10 cellular contexts compared by ENCODE assay signal in genomic region chr22:41668971-41669911, GRCh38. TPM values are rescaled to one million over a fixed set of nuclear protein-coding genes. Genes with fewer than 3 reads are reported as not detected.
DNase-seq lines count a peak whose midpoint lies in the region; ATAC-seq and TF ChIP-seq lines count a peak whose summit lies in the region.
"Had no signal": no experiment of that assay in that cellular context is flagged by ENCODE, and none has a peak within 500 bp of the region (broad histone marks: within the 10 kb centered on the region; RNA-seq: fewer than 3 reads in every experiment).

No MANE protein-coding gene starts in this region.

- H3K9me3 Mint-ChIP-seq in CD8-positive, alpha-beta memory T cell = no peaks in the 10 kb centered on the region
- no peaks in the 10 kb centered on the region for H3K9me3 Mint-ChIP-seq in naive thymus-derived CD8-positive, alpha-beta T cell

- no peak for ATAC-seq in naive thymus-derived CD8-positive, alpha-beta T cell
- no peak for ATAC-seq in GM19397 (IDR thresholded peaks at IDR 0.05; ENCODE audit: unreplicated experiment)

- POLR2A ChIA-PET in CD8-positive, alpha-beta memory T cell (lab: Charles Lee) = no interaction called here
- POLR2A ChIA-PET in naive thymus-derived CD8-positive, alpha-beta T cell (lab: Charles Lee) = interaction anchor here (0.6 to 1.6 kb wide), 3 partner anchors 13 to 296 kb away, joined by 3 to 4 read pairs (median 3); partner anchors contain the start of gene SNU13

- DNase-seq in CD8-positive, alpha-beta memory T cell = no peak
- DNase-seq in LHCN-M2 (ENCODE audit: low read depth) = peak; percentile 57
- DNase-seq in dermis microvascular lymphatic vessel endothelial cell (ENCODE audit: low read depth in 2 of 2) = peak; percentile 73 to 81
- DNase-seq in naive thymus-derived CD8-positive, alpha-beta T cell = no peak
- DNase-seq in transverse colon = no peak
- DNase-seq in activated gamma-delta T cell treated with Interleukin-2 at 50 U/mL for 16 hours = no peak
- DNase-seq in DMS79 (lab: John Stamatoyannopoulos, UW) = no peak
- DNase-seq: activated naive CD4-positive, alpha-beta T cell treated with Interleukin-2 at 50 U/mL for 16 hours; NCI-H345 had no signal

- TF ChIP-seq CTCF in transverse colon (IDR thresholded peaks at IDR 0.05) = no peak

- TF ChIP-seq POLR2A in transverse colon (IDR thresholded peaks at IDR 0.05) = no peak

- H3K36me3 ChIP-seq in CD8-positive, alpha-beta memory T cell (ENCODE audit: insufficient read depth, low read length) = peaks cover 6% of the 10 kb centered on the region
- peaks cover 0 to 9% (median 0%) of the 10 kb centered on the region in 4 donors for H3K36me3 ChIP-seq in transverse colon

- no peak overlapping the region for H3K4me3 ChIP-seq in CD8-positive, alpha-beta memory T cell (ENCODE audit: low read length)
- H3K4me3 ChIP-seq in transverse colon = no peak overlapping the region

- H3K27me3 ChIP-seq in CD8-positive, alpha-beta memory T cell (ENCODE audit: insufficient read depth, low read length, poor library complexity, severe bottlenecking) = no peaks in the 10 kb centered on the region
- H3K27me3 ChIP-seq in transverse colon = no peaks in the 10 kb centered on the region

- no peaks in the 10 kb centered on the region for H3K9me3 ChIP-seq in CD8-positive, alpha-beta memory T cell (ENCODE audit: low read length)
- H3K9me3 ChIP-seq in transverse colon = no peaks in the 10 kb centered on the region

- peaks cover 10% of the 10 kb centered on the region for H3K4me1 ChIP-seq in CD8-positive, alpha-beta memory T cell (ENCODE audit: insufficient read depth, low read length)
- peaks cover 0 to 14% (median 6%) of the 10 kb centered on the region in 4 donors for H3K4me1 ChIP-seq in transverse colon

- peaks cover 18 to 22% (median 20%) of the 10 kb centered on the region in 3 donors for H3K4me1 Mint-ChIP-seq in CD8-positive, alpha-beta memory T cell
- peaks cover 5 to 24% (median 11%) of the 10 kb centered on the region in 4 donors for H3K4me1 Mint-ChIP-seq in naive thymus-derived CD8-positive, alpha-beta T cell

- TF ChIP-seq EP300 in transverse colon (IDR thresholded peaks at IDR 0.05; ENCODE audit: low read depth) = no peak

- H3K27ac ChIP-seq in CD8-positive, alpha-beta memory T cell (ENCODE audit: low read depth, low read length) = no peak overlapping the region
- H3K27ac ChIP-seq in transverse colon = no peak overlapping the region

- CTCF ChIA-PET in CD8-positive, alpha-beta memory T cell (lab: Charles Lee) = interaction anchor here (0.9 kb wide), 1 partner anchor 28 kb away, joined by 3 read pairs; no protein-coding TSS in a partner anchor

- WGBS in transverse colon (ENCODE audit: low coverage in 1 of 2), 2 donors = 82 to 90% methylated on average over 12 to 21 of the region's 21 CpGs

- peak overlapping the region in 2 of 7 donors; percentile 1 to 67 for H3K4me3 Mint-ChIP-seq in CD8-positive, alpha-beta memory T cell
- H3K4me3 Mint-ChIP-seq in naive thymus-derived CD8-positive, alpha-beta T cell = peak overlapping the region in 1 of 10 donors; percentile 36

- in situ Hi-C loops in transverse colon (cut with MboI; ENCODE audit: low pct_ligation_motif_present in 1 of 4, low pct_unique_long_range_greater_than_20kb in 1 of 4, low sequenced_read_pairs in 3 of 4) = no loop called here

- peak overlapping the region in 6 of 8 donors; percentile 3 to 83 (median 76) for H3K27ac Mint-ChIP-seq in CD8-positive, alpha-beta memory T cell
- peak overlapping the region in 9 of 10 donors; percentile 2 to 69 (median 60) for H3K27ac Mint-ChIP-seq in naive thymus-derived CD8-positive, alpha-beta T cell

- H3K27me3 Mint-ChIP-seq in CD8-positive, alpha-beta memory T cell = no peaks in the 10 kb centered on the region
- H3K27me3 Mint-ChIP-seq in naive thymus-derived CD8-positive, alpha-beta T cell = no peaks in the 10 kb centered on the region

- H3K36me3 Mint-ChIP-seq in CD8-positive, alpha-beta memory T cell = peaks cover 0 to 38% (median 3%) of the 10 kb centered on the region in 3 donors
- H3K36me3 Mint-ChIP-seq in naive thymus-derived CD8-positive, alpha-beta T cell = peaks cover 0 to 31% (median 0%) of the 10 kb centered on the region in 3 donors

- intact Hi-C loops in transverse colon (cut with DNase I; ENCODE audit: low total_unique reads) = no loop called here

RNA-seq across cellular contexts. Expression of gene SNU13, which starts 19.4 kb away (rescaled TPM):
- total RNA-seq in CD8-positive, alpha-beta memory T cell = 100 to 1,000 TPM; 315 to 324 TPM
- 270 TPM for polyA plus RNA-seq in CD8-positive, alpha-beta memory T cell
- 135 and 141 TPM in 2 replicates for total RNA-seq in LHCN-M2 (2014; rRNA removed)
- 155 TPM for polyA plus RNA-seq in LHCN-M2 (2012)
- total RNA-seq in dermis microvascular lymphatic vessel endothelial cell = 67.3 and 89.5 TPM in 2 replicates
- total RNA-seq in naive thymus-derived CD8-positive, alpha-beta T cell = 100 to 1,000 TPM; 117 to 127 TPM
- 100 to 1,000 TPM; 226 to 309 (median 285) TPM for polyA plus RNA-seq in naive thymus-derived CD8-positive, alpha-beta T cell
- total RNA-seq in transverse colon = 10 to 100 TPM; 32.9 to 89.4 (median 58.9) TPM

RNA-seq across cellular contexts. Expression of gene MEI1, which starts 30.1 kb away (rescaled TPM):
- total RNA-seq in CD8-positive, alpha-beta memory T cell = 10 to 100 TPM; 33.9 to 36.3 TPM
- 150 TPM for polyA plus RNA-seq in CD8-positive, alpha-beta memory T cell
- total RNA-seq in LHCN-M2 (2014; rRNA removed) (not detected in 2 replicates), dermis microvascular lymphatic vessel endothelial cell (2.3 and 3.7 TPM in 2 replicates), transverse colon (10 to 100 TPM in 1 of 4 donors, 1 to 10 TPM in 1, not detected in 2; 1.1 to 20.5 TPM)
- polyA plus RNA-seq in LHCN-M2 (2012) = 0.07 TPM
- total RNA-seq in naive thymus-derived CD8-positive, alpha-beta T cell = 10 to 100 TPM; 52.9 to 62.8 TPM
- polyA plus RNA-seq in naive thymus-derived CD8-positive, alpha-beta T cell = 100 to 1,000 TPM in 1 of 3 donors, 10 to 100 TPM in 2; 89.5 to 153 (median 98.3) TPM

RNA-seq across cellular contexts. Expression of gene XRCC6, which starts 48.1 kb away (rescaled TPM):
- 100 to 1,000 TPM; 447 to 453 TPM for total RNA-seq in CD8-positive, alpha-beta memory T cell
- 456 TPM for polyA plus RNA-seq in CD8-positive, alpha-beta memory T cell
- total RNA-seq in LHCN-M2 (2014; rRNA removed) = 475 and 477 TPM in 2 replicates
- polyA plus RNA-seq in LHCN-M2 (2012) = 373 TPM
- total RNA-seq in dermis microvascular lymphatic vessel endothelial cell = 286 and 375 TPM in 2 replicates
- total RNA-seq in naive thymus-derived CD8-positive, alpha-beta T cell = 100 to 1,000 TPM; 171 to 182 TPM
- polyA plus RNA-seq in naive thymus-derived CD8-positive, alpha-beta T cell = 100 to 1,000 TPM; 436 to 513 (median 454) TPM
- total RNA-seq in transverse colon = 100 to 1,000 TPM in 3 of 4 donors, 10 to 100 TPM in 1; 56.5 to 145 (median 126) TPM

RNA-seq across cellular contexts. Expression of gene DESI1, which starts 48.4 kb away (rescaled TPM):
- 10 to 100 TPM; 84.2 to 86.9 TPM for total RNA-seq in CD8-positive, alpha-beta memory T cell
- polyA plus RNA-seq in CD8-positive, alpha-beta memory T cell = 12.5 TPM
- total RNA-seq in LHCN-M2 (2014; rRNA removed) (26.2 and 26.6 TPM in 2 replicates), dermis microvascular lymphatic vessel endothelial cell (15.0 and 17.2 TPM in 2 replicates), transverse colon (10 to 100 TPM; 13.5 to 27.6 (median 16.8) TPM)
- 17.5 TPM for polyA plus RNA-seq in LHCN-M2 (2012)
- total RNA-seq in naive thymus-derived CD8-positive, alpha-beta T cell = 10 to 100 TPM; 25.8 to 29.3 TPM
- polyA plus RNA-seq in naive thymus-derived CD8-positive, alpha-beta T cell = 10 to 100 TPM in 2 of 3 donors, 1 to 10 TPM in 1; 7.5 to 13.9 (median 11.2) TPM

Comparison
In these comparisons a context has a peak if more than half of its experiments do, and no peak if none do; other contexts are left out.
1. DNase-seq: peak in LHCN-M2 (single experiment) and dermis microvascular lymphatic vessel endothelial cell (2 of 2); none in CD8-positive, alpha-beta memory T cell (0 of 5), naive thymus-derived CD8-positive, alpha-beta T cell (0 of 10), transverse colon (single experiment), activated gamma-delta T cell treated with Interleukin-2 at 50 U/mL for 16 hours (single experiment) and DMS79 (single experiment).